22 cellular contexts compared by ENCODE assay signal in the genomic region with DNA sequence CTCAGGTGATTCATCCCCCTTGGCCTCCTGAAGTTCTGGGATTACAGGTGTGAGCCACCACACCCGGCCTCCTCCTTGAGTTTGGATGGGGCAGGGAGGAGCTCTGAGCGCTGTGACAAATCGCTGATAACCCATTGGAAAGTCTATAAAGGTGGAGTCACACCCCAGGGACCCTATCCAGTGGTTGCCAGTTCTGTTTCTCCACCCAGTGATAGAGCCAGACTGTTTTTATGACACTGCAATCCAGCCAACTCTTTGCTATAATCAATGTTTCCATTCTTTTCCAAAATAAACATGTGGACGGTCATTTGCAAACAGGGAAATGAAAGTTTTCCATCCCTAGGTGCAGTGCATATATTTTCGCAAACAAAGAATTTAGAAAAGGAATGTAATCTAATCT.
DNase-seq lines count a peak whose midpoint lies in the region; ATAC-seq and TF ChIP-seq lines count a peak whose summit lies in the region.
"Had no signal": no experiment of that assay in that cellular context is flagged by ENCODE, and none has a peak within 500 bp of the region (broad histone marks: within the 10 kb centered on the region; RNA-seq: fewer than 3 reads in every experiment).

No MANE protein-coding gene starts in this region.

- POLR2A ChIA-PET in PC-3 (lab: Charles Lee; ENCODE audit: unreplicated experiment), result no interaction called here

- H3K4me1 ChIP-seq in PC-3 (ENCODE audit: insufficient read depth, low read length), result no peaks in the 10 kb centered on the region
- H3K4me1 ChIP-seq: vagina had no signal

- H3K4me3 ChIP-seq in PC-3 (ENCODE audit: low read length), result no peak overlapping the region
- H3K4me3 ChIP-seq: skin epidermis, vagina had no signal

- no peak for TF ChIP-seq CTCF in PC-3 (conservative IDR thresholded peaks at IDR 0.05; ENCODE audit: low read depth, low read length)

- H3K27me3 ChIP-seq in PC-3 (ENCODE audit: low read length), result no peaks in the 10 kb centered on the region
- H3K27me3 ChIP-seq: vagina had no signal

- no peak overlapping the region for H2AFZ ChIP-seq in PC-3 (ENCODE audit: low read length)

- no peak overlapping the region for H3K4me2 ChIP-seq in PC-3 (ENCODE audit: low read length)

- CTCF ChIA-PET in PC-3 (lab: Charles Lee), result no interaction called here

- H3K9me3 ChIP-seq in PC-3 (ENCODE audit: low read length), result no peaks in the 10 kb centered on the region
- H3K9me3 ChIP-seq: vagina had no signal

- H3K27ac ChIP-seq in PC-3 (ENCODE audit: low read length), result no peak overlapping the region
- H3K27ac ChIP-seq: skin epidermis, vagina had no signal

- DNase-seq in COLO668 (lab: John Stamatoyannopoulos, UW; ENCODE audit: unreplicated experiment), result peak; percentile 30
- peak; percentile 41 for DNase-seq in LoVo (ENCODE audit: low spot score)
- DNase-seq in PC-3, result peak; percentile 37
- no peak for DNase-seq in left lobe of liver (ENCODE audit: low spot score)
- DNase-seq in G401 (ENCODE audit: low spot score), result no peak
- DNase-seq in NCI-H524 (lab: John Stamatoyannopoulos, UW), result no peak
- no peak for DNase-seq in hepatic stellate cell (ENCODE audit: low spot score)
- no peak for DNase-seq in GDM1 (lab: John Stamatoyannopoulos, UW)
- DNase-seq: activated CD4-positive, CD25-positive, alpha-beta regulatory T cell; activated CD8-positive, alpha-beta T cell treated with anti-CD3 and anti-CD28 coated beads, Interleukin-2, amount 10 ng/mL, durations not matched to agents 7 days and 5 days; activated naive CD4-positive, alpha-beta T cell treated with anti-CD3 and anti-CD28 coated beads, Interleukin-2, amount 50 U/mL, for 16 hours; activated T-cell treated with anti-CD3 and anti-CD28 coated beads, Interleukin-2, amount 50 U/mL, for 4 hours; HCEC 1CT; IMR-90; mesenchymal stem cell; MM.1S; natural killer cell; NCI-H1930; NCI-H82; stimulated activated CD4-positive, alpha-beta T cell treated with anti-CD3 and anti-CD28 coated beads, Interleukin-4, amount 100 ng/mL, for 24 hours had no signal

- no peaks in the 10 kb centered on the region for H3K36me3 ChIP-seq in PC-3 (ENCODE audit: low read depth, low read length)
- H3K36me3 ChIP-seq: vagina had no signal

- no peaks in the 10 kb centered on the region for H3K79me2 ChIP-seq in PC-3 (ENCODE audit: low read length)

- no TSS peak for BruUV-seq in PC-3 (replicated peaks; lab: Mats Ljungman, UMichigan)

- H4K20me1 ChIP-seq in PC-3 (ENCODE audit: low read length), result no peaks in the 10 kb centered on the region

- H3F3A ChIP-seq in PC-3 (ENCODE audit: low read length, unreplicated experiment), result no peaks in the 10 kb centered on the region

- H3K9ac ChIP-seq in PC-3 (ENCODE audit: low read length), result no peak overlapping the region

- in situ Hi-C loops in G401 (cut with HindIII; ENCODE audit: low sequenced_read_pairs), result no loop called here

- intact Hi-C loops in PC-3 (cut with micrococcal nuclease), result no loop called here

- no peaks in the 10 kb centered on the region for H3K9me2 ChIP-seq in PC-3 (replicated peaks; ENCODE audit: low read length)

- ATAC-seq in PC-3, result peak; percentile 40; the same call in 1 of the 2 replicates
- ATAC-seq in left lobe of liver, result peak; percentile 42
- ATAC-seq: activated CD8-positive, alpha-beta T cell treated with anti-CD3 and anti-CD28 coated beads, Interleukin-2, amount 10 ng/mL, durations not matched to agents 7 days and 5 days; activated T-cell treated with anti-CD3 and anti-CD28 coated beads, Interleukin-2, amount 50 U/mL, for 4 hours; natural killer cell had no signal

Comparison
In these comparisons a context has a peak if more than half of its experiments do, and no peak if none do; other contexts are left out.
1. DNase-seq: peak in COLO668 (single experiment), LoVo (single experiment) and PC-3 (single experiment); none in left lobe of liver (single experiment), G401 (single experiment), NCI-H524 (0 of 2), hepatic stellate cell (single experiment) and GDM1 (single experiment).